ENCODE assay signal across 26 cellular contexts in the genomic region with DNA sequence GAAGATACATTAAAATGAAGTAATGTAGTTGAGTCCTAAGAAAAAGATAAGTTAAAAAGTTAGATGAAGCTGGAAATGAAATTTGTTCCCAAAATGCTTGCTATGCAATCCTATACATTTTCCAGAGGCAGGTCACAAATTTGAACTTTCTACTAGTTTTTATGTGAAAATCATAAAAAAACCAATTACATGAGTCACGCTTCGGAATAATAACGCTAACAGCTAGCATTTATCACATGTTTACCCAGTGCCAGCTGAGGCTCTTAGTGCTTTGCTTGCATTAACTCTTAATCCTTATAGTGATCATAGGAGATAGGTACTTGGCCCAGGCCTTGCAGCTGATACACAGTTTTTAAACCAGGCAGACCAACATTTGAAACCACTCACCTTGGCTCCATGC.
"Had no signal": no experiment of that assay in that cellular context is flagged by ENCODE, and none has a peak within 500 bp of the region (broad histone marks: within the 10 kb centered on the region; RNA-seq: fewer than 3 reads in every experiment).

No MANE protein-coding gene starts in this region.

- H3K27ac ChIP-seq: cardiac muscle cell, Peyer's patch, RWPE1, SJCRH30, VCaP had no signal

- H3K27me3 ChIP-seq: cardiac muscle cell, Peyer's patch had no signal

- ATAC-seq: activated naive CD4-positive, alpha-beta T cell treated with anti-CD3 and anti-CD28 coated beads, Interleukin-2, amount 50 U/mL, for 72 hours; activated naive CD8-positive, alpha-beta T cell treated with anti-CD3 and anti-CD28 coated beads, Interleukin-2, amount 50 U/mL, for 24 hours; activated T-cell treated with anti-CD3 and anti-CD28 coated beads, Interleukin-2, amount 50 U/mL, for 4 hours had no signal

- H3K4me1 ChIP-seq: Peyer's patch, SJCRH30 had no signal

- H3K9me3 ChIP-seq: Peyer's patch, SJCRH30, SK-N-SH had no signal

- DNase-seq: activated CD4-positive, alpha-beta memory T cell treated with anti-CD3 and anti-CD28 coated beads for 36 hours; activated CD4-positive, alpha-beta T cell treated with anti-CD3 and anti-CD28 coated beads, Interleukin-2, amount 10 ng/mL, durations not matched to agents 7 days and 5 days; activated CD4-positive, CD25-positive, alpha-beta regulatory T cell; activated CD8-positive, alpha-beta memory T cell treated with anti-CD3 and anti-CD28 coated beads for 24 hours; activated effector memory CD4-positive, alpha-beta T cell treated with anti-CD3 and anti-CD28 coated beads, Interleukin-2, amount 50 U/mL, for 16 hours; activated naive CD4-positive, alpha-beta T cell treated with Interleukin-2 at 50 U/mL for 16 hours; activated naive CD8-positive, alpha-beta T cell treated with anti-CD3 and anti-CD28 coated beads, Interleukin-2, amount 50 U/mL, for 24 hours; activated T-cell treated with anti-CD3 and anti-CD28 coated beads, Interleukin-2, amount 50 U/mL, for 4 hours; amygdala; Kasumi-1; KBM-7; NCI-H1048; NCI-H1694; NCI-H2029; NCI-H2107; NCI-H2171 treated with DMSO at 0.1 percent for 48 hours; NCI-H510A treated with DMSO at 0.1 percent for 48 hours; Peyer's patch; Right ventricle myocardium superior; SJCRH30; SK-N-SH; T-helper 1 cell had no signal

- H3K4me3 ChIP-seq: cardiac muscle cell, Peyer's patch, SJCRH30 had no signal

- H3K36me3 ChIP-seq: cardiac muscle cell, Peyer's patch, SJCRH30 had no signal
